In genomic region chr12:6860942-6861341, GRCh38 we compare ENCODE assay signal across 19 cellular contexts. TPM values are rescaled to one million over a fixed set of nuclear protein-coding genes. Genes with fewer than 3 reads are reported as not detected.
A peak's percentile ranks its signal among the peaks of the same experiment; 100 is the strongest.
DNase-seq lines count a peak whose midpoint lies in the region; ATAC-seq, FAIRE-seq and TF ChIP-seq lines count a peak whose summit lies in the region.
"Had no signal": no experiment of that assay in that cellular context is flagged by ENCODE, and none has a peak within 500 bp of the region (broad histone marks: within the 10 kb centered on the region; RNA-seq: fewer than 3 reads in every experiment).

No MANE protein-coding gene starts in this region.

- TF ChIP-seq CTCF in chondrocyte (IDR thresholded peaks at IDR 0.05) (no peak), neural crest cell (conservative IDR thresholded peaks at IDR 0.05) (no peak), mesothelial cell of epicardium (IDR thresholded peaks at IDR 0.05; ENCODE audit: unreplicated experiment) (no peak)

- CTCF ChIA-PET in activated naive CD4-positive, alpha-beta T cell treated with anti-CD3 and anti-CD28 coated beads, Interleukin-2, amount 10 ng/mL, durations not matched to agents 7 days and 5 days (lab: Charles Lee), result interaction anchor here (1.1 kb wide), 1 partner anchor 12 kb away, joined by 4 read pairs; the partner anchor contains the start of gene SPSB2

- no peak overlapping the region for H3K4me3 Mint-ChIP-seq in chondrocyte (ENCODE audit: unreplicated experiment)
- peak overlapping the region; percentile 32 for H3K4me3 Mint-ChIP-seq in neural crest cell
- no peak overlapping the region for H3K4me3 Mint-ChIP-seq in stimulated activated effector memory CD8-positive, alpha-beta T cell treated with anti-CD3 and anti-CD28 coated beads, Interleukin-12 subunit alpha, Interleukin-12 subunit beta, amount 100 ng/mL, for 72 hours
- no peak overlapping the region for H3K4me3 Mint-ChIP-seq in mesothelial cell of epicardium
- no peak overlapping the region for H3K4me3 Mint-ChIP-seq in activated naive CD4-positive, alpha-beta T cell treated with anti-CD3 and anti-CD28 coated beads, Interleukin-2, amount 10 ng/mL, durations not matched to agents 7 days and 5 days
- H3K4me3 Mint-ChIP-seq: B cell, H9 had no signal

- no peaks in the 10 kb centered on the region for H3K27me3 Mint-ChIP-seq in chondrocyte (ENCODE audit: low read depth)
- H3K27me3 Mint-ChIP-seq in neural crest cell (ENCODE audit: low read depth), result no peaks in the 10 kb centered on the region
- H3K27me3 Mint-ChIP-seq in mesothelial cell of epicardium (ENCODE audit: low read depth), result no peaks in the 10 kb centered on the region
- H3K27me3 Mint-ChIP-seq in activated naive CD4-positive, alpha-beta T cell treated with anti-CD3 and anti-CD28 coated beads, Interleukin-2, amount 10 ng/mL, durations not matched to agents 7 days and 5 days, result no peaks in the 10 kb centered on the region
- H3K27me3 Mint-ChIP-seq: B cell; CD4-positive, CD25-positive, alpha-beta regulatory T cell; IgD-negative memory B cell had no signal

- peak; percentile 48 for FAIRE-seq in HTR-8/SVneo (lab: Jason Lieb, UNC)
- FAIRE-seq: D721Med, H1, HepG2 had no signal

- H3K36me3 Mint-ChIP-seq in chondrocyte (ENCODE audit: low read depth), result peaks cover 52% of the 10 kb centered on the region
- peaks cover 31% of the 10 kb centered on the region for H3K36me3 Mint-ChIP-seq in neural crest cell (ENCODE audit: low read depth)
- H3K36me3 Mint-ChIP-seq in stimulated activated effector memory CD8-positive, alpha-beta T cell treated with anti-CD3 and anti-CD28 coated beads, Interleukin-12 subunit alpha, Interleukin-12 subunit beta, amount 100 ng/mL, for 72 hours, result peaks cover 100% of the 10 kb centered on the region
- H3K36me3 Mint-ChIP-seq in mesothelial cell of epicardium, result peaks cover 48% of the 10 kb centered on the region
- peaks cover 73% of the 10 kb centered on the region for H3K36me3 Mint-ChIP-seq in activated naive CD4-positive, alpha-beta T cell treated with anti-CD3 and anti-CD28 coated beads, Interleukin-2, amount 10 ng/mL, durations not matched to agents 7 days and 5 days
- peaks cover 22 to 33% of the 10 kb centered on the region in 2 donors for H3K36me3 Mint-ChIP-seq in activated naive CD4-positive, alpha-beta T cell treated with anti-CD3 and anti-CD28 coated beads, Interleukin-2, amount 50 U/mL, for 72 hours

- ATAC-seq in stimulated activated effector memory CD8-positive, alpha-beta T cell treated with anti-CD3 and anti-CD28 coated beads, Interleukin-12 subunit alpha, Interleukin-12 subunit beta, amount 100 ng/mL, for 72 hours, result no peak
- no peak for ATAC-seq in activated naive CD4-positive, alpha-beta T cell treated with anti-CD3 and anti-CD28 coated beads, Interleukin-2, amount 50 U/mL, for 72 hours
- ATAC-seq: HepG2 had no signal

- H3K4me1 Mint-ChIP-seq in chondrocyte (ENCODE audit: low read depth), result no peaks in the 10 kb centered on the region
- H3K4me1 Mint-ChIP-seq in neural crest cell, result no peaks in the 10 kb centered on the region
- peaks cover 7% of the 10 kb centered on the region for H3K4me1 Mint-ChIP-seq in stimulated activated effector memory CD8-positive, alpha-beta T cell treated with anti-CD3 and anti-CD28 coated beads, Interleukin-12 subunit alpha, Interleukin-12 subunit beta, amount 100 ng/mL, for 72 hours
- H3K4me1 Mint-ChIP-seq in mesothelial cell of epicardium, result no peaks in the 10 kb centered on the region
- no peaks in the 10 kb centered on the region for H3K4me1 Mint-ChIP-seq in activated naive CD4-positive, alpha-beta T cell treated with anti-CD3 and anti-CD28 coated beads, Interleukin-2, amount 10 ng/mL, durations not matched to agents 7 days and 5 days

- H3K27ac Mint-ChIP-seq in chondrocyte (ENCODE audit: unreplicated experiment) (no peak overlapping the region), neural crest cell (ENCODE audit: unreplicated experiment) (peak overlapping the region; percentile 48), mesothelial cell of epicardium (no peak overlapping the region)
- H3K27ac Mint-ChIP-seq in stimulated activated effector memory CD8-positive, alpha-beta T cell treated with anti-CD3 and anti-CD28 coated beads, Interleukin-12 subunit alpha, Interleukin-12 subunit beta, amount 100 ng/mL, for 72 hours, result peak overlapping the region; percentile 29
- no peak overlapping the region for H3K27ac Mint-ChIP-seq in activated naive CD4-positive, alpha-beta T cell treated with anti-CD3 and anti-CD28 coated beads, Interleukin-2, amount 10 ng/mL, durations not matched to agents 7 days and 5 days
- peak overlapping the region in 1 of 2 donors; percentile 75 for H3K27ac Mint-ChIP-seq in activated naive CD4-positive, alpha-beta T cell treated with anti-CD3 and anti-CD28 coated beads, Interleukin-2, amount 50 U/mL, for 72 hours
- H3K27ac Mint-ChIP-seq: B cell; CD4-positive, CD25-positive, alpha-beta regulatory T cell; IgD-negative memory B cell had no signal

- DNase-seq in HTR-8/SVneo (ENCODE audit: insufficient read length, low spot score) (no peak), chondrocyte (ENCODE audit: low spot score) (peak; percentile 57), neural crest cell (ENCODE audit: low read depth, low spot score) (no peak), mesothelial cell of epicardium (ENCODE audit: low spot score in 2 of 2, unreplicated experiment in 2 of 2) (no peak), C1 segment of cervical spinal cord (lab: John Stamatoyannopoulos, UW) (no peak)
- DNase-seq in stimulated activated effector memory CD8-positive, alpha-beta T cell treated with anti-CD3 and anti-CD28 coated beads, Interleukin-12 subunit alpha, Interleukin-12 subunit beta, amount 100 ng/mL, for 72 hours (ENCODE audit: low spot score in 2 of 2), result no peak
- DNase-seq in activated naive CD4-positive, alpha-beta T cell treated with anti-CD3 and anti-CD28 coated beads, Interleukin-2, amount 10 ng/mL, durations not matched to agents 7 days and 5 days, result no peak
- DNase-seq in activated naive CD4-positive, alpha-beta T cell treated with anti-CD3 and anti-CD28 coated beads, Interleukin-2, amount 50 U/mL, for 72 hours (ENCODE audit: low spot score in 2 of 2), result no peak
- DNase-seq: Caco-2; CD4-positive, CD25-positive, alpha-beta regulatory T cell; DMS79 treated with DMSO at 0.1 percent for 48 hours; GF-D8; H9; KBM-7 had no signal

- H3K9me3 Mint-ChIP-seq in chondrocyte (ENCODE audit: low read depth) (no peaks in the 10 kb centered on the region), neural crest cell (no peaks in the 10 kb centered on the region), mesothelial cell of epicardium (no peaks in the 10 kb centered on the region)
- H3K9me3 Mint-ChIP-seq in stimulated activated effector memory CD8-positive, alpha-beta T cell treated with anti-CD3 and anti-CD28 coated beads, Interleukin-12 subunit alpha, Interleukin-12 subunit beta, amount 100 ng/mL, for 72 hours, result no peaks in the 10 kb centered on the region
- no peaks in the 10 kb centered on the region for H3K9me3 Mint-ChIP-seq in activated naive CD4-positive, alpha-beta T cell treated with anti-CD3 and anti-CD28 coated beads, Interleukin-2, amount 10 ng/mL, durations not matched to agents 7 days and 5 days
- no peaks in the 10 kb centered on the region for H3K9me3 Mint-ChIP-seq in activated naive CD4-positive, alpha-beta T cell treated with anti-CD3 and anti-CD28 coated beads, Interleukin-2, amount 50 U/mL, for 72 hours
- H3K9me3 Mint-ChIP-seq: CD4-positive, CD25-positive, alpha-beta regulatory T cell; H9; IgD-negative memory B cell had no signal

RNA-seq across cellular contexts. Expression of gene TPI1, which starts 6.4 kb away (rescaled TPM):
- total RNA-seq in chondrocyte, result 430 to 562 TPM (median 551 TPM) in 3 replicates
- 685 and 713 TPM in 2 replicates for total RNA-seq in neural crest cell
- total RNA-seq in mesothelial cell of epicardium, result 473 to 488 TPM (median 484 TPM) in 3 replicates
- 1,000 to 10,000 TPM in 1 of 2 donors, 100 to 1,000 TPM in 1; 694 to 1,875 TPM for total RNA-seq in activated naive CD4-positive, alpha-beta T cell treated with anti-CD3 and anti-CD28 coated beads, Interleukin-2, amount 50 U/mL, for 72 hours

RNA-seq across cellular contexts. Expression of gene USP5, which starts 9.0 kb away (rescaled TPM):
- 103 to 147 TPM (median 106 TPM) in 3 replicates for total RNA-seq in chondrocyte
- 172 and 173 TPM in 2 replicates for total RNA-seq in neural crest cell
- 119 to 126 TPM (median 122 TPM) in 3 replicates for total RNA-seq in mesothelial cell of epicardium
- 100 to 1,000 TPM; 132 to 166 TPM for total RNA-seq in activated naive CD4-positive, alpha-beta T cell treated with anti-CD3 and anti-CD28 coated beads, Interleukin-2, amount 50 U/mL, for 72 hours

RNA-seq across cellular contexts. Expression of gene CDCA3, which starts 9.9 kb away (rescaled TPM):
- total RNA-seq in chondrocyte (4.1 to 7.5 TPM (median 5.6 TPM) in 3 replicates), neural crest cell (67.9 and 71.7 TPM in 2 replicates), mesothelial cell of epicardium (11.9 to 18.6 TPM (median 14.3 TPM) in 3 replicates)
- 100 to 1,000 TPM; 110 to 147 TPM for total RNA-seq in activated naive CD4-positive, alpha-beta T cell treated with anti-CD3 and anti-CD28 coated beads, Interleukin-2, amount 50 U/mL, for 72 hours

RNA-seq across cellular contexts. Expression of gene SPSB2, which starts 12.2 kb away (rescaled TPM):
- total RNA-seq in chondrocyte, result 7.6 to 11.8 TPM (median 7.9 TPM) in 3 replicates
- 6.2 and 7.0 TPM in 2 replicates for total RNA-seq in neural crest cell
- total RNA-seq in mesothelial cell of epicardium, result 2.4 to 4.1 TPM (median 2.9 TPM) in 3 replicates
- total RNA-seq in activated naive CD4-positive, alpha-beta T cell treated with anti-CD3 and anti-CD28 coated beads, Interleukin-2, amount 50 U/mL, for 72 hours, result 10 to 100 TPM in 1 of 2 donors, 1 to 10 TPM in 1; 1.4 to 11.7 TPM

RNA-seq across cellular contexts. Expression of gene GNB3, which starts 20.2 kb away (rescaled TPM):
- total RNA-seq in chondrocyte (10.2 to 11.5 TPM (median 10.9 TPM) in 3 replicates), neural crest cell (21.2 and 22.2 TPM in 2 replicates), mesothelial cell of epicardium (22.9 to 24.3 TPM (median 23.0 TPM) in 3 replicates)
- 1 to 10 TPM in 1 of 2 donors, under 1 TPM in 1; 0.25 to 1.8 TPM for total RNA-seq in activated naive CD4-positive, alpha-beta T cell treated with anti-CD3 and anti-CD28 coated beads, Interleukin-2, amount 50 U/mL, for 72 hours
- total RNA-seq: CD4-positive, CD25-positive, alpha-beta regulatory T cell had no signal

Comparison
In these comparisons a context has a peak if more than half of its experiments do, and no peak if none do; other contexts are left out.
1. H3K27ac Mint-ChIP-seq: peak in neural crest cell (single experiment) and stimulated activated effector memory CD8-positive, alpha-beta T cell treated with anti-CD3 and anti-CD28 coated beads, Interleukin-12 subunit alpha, Interleukin-12 subunit beta, amount 100 ng/mL, for 72 hours (single experiment); none in chondrocyte (single experiment), mesothelial cell of epicardium (single experiment) and activated naive CD4-positive, alpha-beta T cell treated with anti-CD3 and anti-CD28 coated beads, Interleukin-2, amount 10 ng/mL, durations not matched to agents 7 days and 5 days (single experiment).